In the genomic region with DNA sequence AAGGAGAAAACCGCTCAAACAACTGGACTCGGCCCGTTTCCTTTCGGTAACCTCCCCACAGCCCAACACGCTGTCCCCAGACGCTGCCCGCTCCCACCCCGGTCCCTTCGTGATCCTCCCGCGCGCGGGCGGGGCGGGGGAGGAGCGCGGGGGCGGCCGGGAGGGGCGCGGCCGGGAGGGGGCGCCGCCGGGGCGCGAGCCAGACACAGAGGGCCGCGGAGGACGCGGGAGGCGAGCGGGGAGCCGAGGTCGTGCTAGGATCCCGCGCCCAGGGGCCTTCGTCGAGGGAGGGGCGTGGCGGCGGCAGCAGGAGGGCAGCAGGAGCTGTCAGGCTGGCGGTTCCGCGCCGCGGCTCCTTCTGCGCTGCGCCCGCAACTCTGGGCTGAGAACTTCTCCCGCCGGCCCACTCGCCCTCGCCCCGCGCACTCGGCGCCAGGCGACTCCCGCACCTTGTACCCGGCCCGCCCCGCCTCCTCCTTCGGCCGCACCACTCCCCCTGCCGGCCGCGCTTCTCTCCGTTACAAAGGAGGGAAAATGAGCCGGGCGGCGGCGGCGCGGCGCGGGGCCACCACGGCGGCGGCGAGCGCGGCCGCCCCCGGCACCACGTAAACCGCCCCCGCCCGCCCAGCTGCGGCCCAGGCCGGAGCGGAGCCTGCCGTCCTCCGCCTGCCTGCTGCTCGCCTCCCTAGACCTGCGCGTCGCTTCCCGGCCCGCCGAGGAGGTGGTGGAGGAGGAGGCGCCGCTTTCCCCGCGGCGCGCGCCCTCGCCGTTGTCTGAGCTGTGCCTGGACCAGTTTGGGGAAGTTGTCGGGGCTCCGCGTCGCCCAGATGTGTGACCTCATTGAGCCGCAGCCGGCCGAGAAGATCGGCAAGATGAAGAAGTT, we compare ENCODE assay signal across 1 cellular context.
TF ChIP-seq lines count a peak whose summit lies in the region.

A gene (plus strand): TSS at position 521 of the 883 bp plus-strand sequence. CDS start 307 bp downstream, at position 828.

TF ChIP-seq in HEK293, 187 proteins besides CTCF, POLR2A, EP300 and RAD21 (continued from another document):
- TF ChIP-seq, protein P1, sequence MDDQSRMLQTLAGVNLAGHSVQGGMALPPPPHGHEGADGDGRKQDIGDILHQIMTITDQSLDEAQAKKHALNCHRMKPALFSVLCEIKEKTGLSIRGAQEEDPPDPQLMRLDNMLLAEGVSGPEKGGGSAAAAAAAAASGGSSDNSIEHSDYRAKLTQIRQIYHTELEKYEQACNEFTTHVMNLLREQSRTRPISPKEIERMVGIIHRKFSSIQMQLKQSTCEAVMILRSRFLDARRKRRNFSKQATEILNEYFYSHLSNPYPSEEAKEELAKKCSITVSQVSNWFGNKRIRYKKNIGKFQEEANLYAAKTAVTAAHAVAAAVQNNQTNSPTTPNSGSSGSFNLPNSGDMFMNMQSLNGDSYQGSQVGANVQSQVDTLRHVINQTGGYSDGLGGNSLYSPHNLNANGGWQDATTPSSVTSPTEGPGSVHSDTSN (CRISPR knock-in tag; IDR thresholded peaks at IDR 0.05) = peak; percentile 66; the same call in 1 of the 2 replicates
- TF ChIP-seq ZNF341 (tag by site-specific recombination; IDR thresholded peaks at IDR 0.05; ENCODE audit: low read depth) (no peak), ZNF223 (tag by site-specific recombination; IDR thresholded peaks at IDR 0.05) (peak; percentile 93), ZBTB1 (tag by site-specific recombination; IDR thresholded peaks at IDR 0.05) (0 out of 2 replicates have a peak, but pooled peaks have one; percentile 16), SP3 (tag by site-specific recombination; IDR thresholded peaks at IDR 0.05) (peak; percentile 48), KLF9 (tag by site-specific recombination; IDR thresholded peaks at IDR 0.05; ENCODE audit: low read depth) (peak; percentile 86), SP7 (tag by site-specific recombination; IDR thresholded peaks at IDR 0.05) (no peak; the same call in 1 of the 2 replicates), ZBTB8A (tag by site-specific recombination; IDR thresholded peaks at IDR 0.05) (peak; percentile 38; the same call in 1 of the 2 replicates), ZNF157 (tag by site-specific recombination; IDR thresholded peaks at IDR 0.05) (no peak), TRIM28 (IDR thresholded peaks at IDR 0.05; ENCODE audit: borderline replicate concordance, low read length) (no peak), GLIS1 (tag by site-specific recombination; IDR thresholded peaks at IDR 0.05) (no peak)
- TF ChIP-seq, protein P2, sequence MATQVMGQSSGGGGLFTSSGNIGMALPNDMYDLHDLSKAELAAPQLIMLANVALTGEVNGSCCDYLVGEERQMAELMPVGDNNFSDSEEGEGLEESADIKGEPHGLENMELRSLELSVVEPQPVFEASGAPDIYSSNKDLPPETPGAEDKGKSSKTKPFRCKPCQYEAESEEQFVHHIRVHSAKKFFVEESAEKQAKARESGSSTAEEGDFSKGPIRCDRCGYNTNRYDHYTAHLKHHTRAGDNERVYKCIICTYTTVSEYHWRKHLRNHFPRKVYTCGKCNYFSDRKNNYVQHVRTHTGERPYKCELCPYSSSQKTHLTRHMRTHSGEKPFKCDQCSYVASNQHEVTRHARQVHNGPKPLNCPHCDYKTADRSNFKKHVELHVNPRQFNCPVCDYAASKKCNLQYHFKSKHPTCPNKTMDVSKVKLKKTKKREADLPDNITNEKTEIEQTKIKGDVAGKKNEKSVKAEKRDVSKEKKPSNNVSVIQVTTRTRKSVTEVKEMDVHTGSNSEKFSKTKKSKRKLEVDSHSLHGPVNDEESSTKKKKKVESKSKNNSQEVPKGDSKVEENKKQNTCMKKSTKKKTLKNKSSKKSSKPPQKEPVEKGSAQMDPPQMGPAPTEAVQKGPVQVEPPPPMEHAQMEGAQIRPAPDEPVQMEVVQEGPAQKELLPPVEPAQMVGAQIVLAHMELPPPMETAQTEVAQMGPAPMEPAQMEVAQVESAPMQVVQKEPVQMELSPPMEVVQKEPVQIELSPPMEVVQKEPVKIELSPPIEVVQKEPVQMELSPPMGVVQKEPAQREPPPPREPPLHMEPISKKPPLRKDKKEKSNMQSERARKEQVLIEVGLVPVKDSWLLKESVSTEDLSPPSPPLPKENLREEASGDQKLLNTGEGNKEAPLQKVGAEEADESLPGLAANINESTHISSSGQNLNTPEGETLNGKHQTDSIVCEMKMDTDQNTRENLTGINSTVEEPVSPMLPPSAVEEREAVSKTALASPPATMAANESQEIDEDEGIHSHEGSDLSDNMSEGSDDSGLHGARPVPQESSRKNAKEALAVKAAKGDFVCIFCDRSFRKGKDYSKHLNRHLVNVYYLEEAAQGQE (tag by site-specific recombination; IDR thresholded peaks at IDR 0.05) = no peak
- TF ChIP-seq, protein P3, sequence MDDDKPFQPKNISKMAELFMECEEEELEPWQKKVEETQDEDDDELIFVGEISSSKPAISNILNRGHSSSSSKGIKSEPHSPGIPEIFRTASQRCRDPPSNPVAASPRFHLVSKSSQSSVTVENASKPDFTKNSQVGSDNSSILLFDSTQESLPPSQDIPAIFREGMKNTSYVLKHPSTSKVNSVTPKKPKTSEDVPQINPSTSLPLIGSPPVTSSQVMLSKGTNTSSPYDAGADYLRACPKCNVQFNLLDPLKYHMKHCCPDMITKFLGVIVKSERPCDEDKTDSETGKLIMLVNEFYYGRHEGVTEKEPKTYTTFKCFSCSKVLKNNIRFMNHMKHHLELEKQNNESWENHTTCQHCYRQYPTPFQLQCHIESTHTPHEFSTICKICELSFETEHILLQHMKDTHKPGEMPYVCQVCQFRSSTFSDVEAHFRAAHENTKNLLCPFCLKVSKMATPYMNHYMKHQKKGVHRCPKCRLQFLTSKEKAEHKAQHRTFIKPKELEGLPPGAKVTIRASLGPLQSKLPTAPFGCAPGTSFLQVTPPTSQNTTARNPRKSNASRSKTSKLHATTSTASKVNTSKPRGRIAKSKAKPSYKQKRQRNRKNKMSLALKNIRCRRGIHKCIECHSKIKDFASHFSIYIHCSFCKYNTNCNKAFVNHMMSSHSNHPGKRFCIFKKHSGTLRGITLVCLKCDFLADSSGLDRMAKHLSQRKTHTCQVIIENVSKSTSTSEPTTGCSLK (tag by site-specific recombination; IDR thresholded peaks at IDR 0.05) = no peak
- TF ChIP-seq, protein P4, sequence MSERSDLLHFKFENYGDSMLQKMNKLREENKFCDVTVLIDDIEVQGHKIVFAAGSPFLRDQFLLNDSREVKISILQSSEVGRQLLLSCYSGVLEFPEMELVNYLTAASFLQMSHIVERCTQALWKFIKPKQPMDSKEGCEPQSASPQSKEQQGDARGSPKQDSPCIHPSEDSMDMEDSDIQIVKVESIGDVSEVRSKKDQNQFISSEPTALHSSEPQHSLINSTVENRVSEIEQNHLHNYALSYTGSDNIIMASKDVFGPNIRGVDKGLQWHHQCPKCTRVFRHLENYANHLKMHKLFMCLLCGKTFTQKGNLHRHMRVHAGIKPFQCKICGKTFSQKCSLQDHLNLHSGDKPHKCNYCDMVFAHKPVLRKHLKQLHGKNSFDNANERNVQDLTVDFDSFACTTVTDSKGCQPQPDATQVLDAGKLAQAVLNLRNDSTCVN (tag by site-specific recombination; optimal IDR thresholded peaks at IDR 0.05) = peak; percentile 88
- TF ChIP-seq, protein P5, sequence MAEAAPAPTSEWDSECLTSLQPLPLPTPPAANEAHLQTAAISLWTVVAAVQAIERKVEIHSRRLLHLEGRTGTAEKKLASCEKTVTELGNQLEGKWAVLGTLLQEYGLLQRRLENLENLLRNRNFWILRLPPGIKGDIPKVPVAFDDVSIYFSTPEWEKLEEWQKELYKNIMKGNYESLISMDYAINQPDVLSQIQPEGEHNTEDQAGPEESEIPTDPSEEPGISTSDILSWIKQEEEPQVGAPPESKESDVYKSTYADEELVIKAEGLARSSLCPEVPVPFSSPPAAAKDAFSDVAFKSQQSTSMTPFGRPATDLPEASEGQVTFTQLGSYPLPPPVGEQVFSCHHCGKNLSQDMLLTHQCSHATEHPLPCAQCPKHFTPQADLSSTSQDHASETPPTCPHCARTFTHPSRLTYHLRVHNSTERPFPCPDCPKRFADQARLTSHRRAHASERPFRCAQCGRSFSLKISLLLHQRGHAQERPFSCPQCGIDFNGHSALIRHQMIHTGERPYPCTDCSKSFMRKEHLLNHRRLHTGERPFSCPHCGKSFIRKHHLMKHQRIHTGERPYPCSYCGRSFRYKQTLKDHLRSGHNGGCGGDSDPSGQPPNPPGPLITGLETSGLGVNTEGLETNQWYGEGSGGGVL (tag by site-specific recombination; IDR thresholded peaks at IDR 0.05) = peak; percentile 57; the same call in 1 of the 2 replicates
